In the genomic region with DNA sequence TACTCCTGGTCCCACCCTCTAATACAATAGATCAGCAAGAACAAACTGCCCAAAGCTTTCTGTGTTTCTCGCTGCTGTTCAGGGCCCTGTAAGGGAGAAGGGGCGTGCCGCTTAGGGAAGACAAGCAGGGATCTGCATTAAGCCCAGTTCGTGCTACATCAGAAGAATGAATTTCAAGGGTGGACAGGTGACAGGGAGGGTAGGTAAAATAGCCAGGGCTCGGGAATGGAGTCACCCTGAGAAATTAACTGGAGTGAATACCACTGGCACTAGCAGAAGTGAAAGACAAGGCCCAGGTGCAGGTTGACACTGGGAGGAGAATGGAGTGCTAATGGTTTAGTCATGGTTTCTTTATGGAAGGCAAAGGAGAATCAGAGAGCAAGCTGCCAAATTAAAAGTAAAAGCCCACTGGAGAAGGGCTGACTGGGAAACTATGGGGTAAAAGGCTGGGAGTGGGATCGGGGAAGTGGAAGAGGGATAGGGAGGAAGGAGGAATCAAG, we compare ENCODE assay signal across 9 cellular contexts.
A peak's percentile ranks its signal among the peaks of the same experiment; 100 is the strongest.
DNase-seq lines count a peak whose midpoint lies in the region; ATAC-seq and TF ChIP-seq lines count a peak whose summit lies in the region.
"Had no signal": no experiment of that assay in that cellular context is flagged by ENCODE, and none has a peak within 500 bp of the region (broad histone marks: within the 10 kb centered on the region; RNA-seq: fewer than 3 reads in every experiment).

No MANE protein-coding gene starts in this region.

- H3K36me3 Mint-ChIP-seq in activated CD4-positive, alpha-beta T cell treated with anti-CD3 and anti-CD28 coated beads for 36 hours (ENCODE audit: low read depth): no peaks in the 10 kb centered on the region
- no peaks in the 10 kb centered on the region for H3K36me3 Mint-ChIP-seq in activated CD4-positive, alpha-beta T cell treated with anti-CD3 and anti-CD28 coated beads, Interleukin-2, amount 10 ng/mL, durations not matched to agents 7 days and 5 days (ENCODE audit: low read depth)
- H3K36me3 Mint-ChIP-seq in mesothelial cell of epicardium: no peaks in the 10 kb centered on the region

- H3K27me3 ChIP-seq in SJCRH30 (no peaks in the 10 kb centered on the region), transverse colon (no peaks in the 10 kb centered on the region), BE2C (no peaks in the 10 kb centered on the region)

- H3K79me2 ChIP-seq in OCI-LY7 (ENCODE audit: insufficient read depth, low read depth, low read length): no peaks in the 10 kb centered on the region

- BruUV-seq in OCI-LY7 (replicated peaks; lab: Mats Ljungman, UMichigan): no TSS peak

- H3K4me2 ChIP-seq in OCI-LY7 (ENCODE audit: low read length): no peak overlapping the region

- no peak for DNase-seq in activated CD4-positive, alpha-beta T cell treated with anti-CD3 and anti-CD28 coated beads for 36 hours
- no peak for DNase-seq in activated CD4-positive, alpha-beta T cell treated with anti-CD3 and anti-CD28 coated beads, Interleukin-2, amount 10 ng/mL, durations not matched to agents 7 days and 5 days
- DNase-seq in SJCRH30 (peak; percentile 61 to 86), mesothelial cell of epicardium (ENCODE audit: low spot score in 2 of 2, unreplicated experiment in 2 of 2) (no peak), transverse colon (peak; percentile 32), NCI-H524 treated with DMSO at 0.1 percent for 48 hours (lab: John Stamatoyannopoulos, UW) (no peak), BE2C (no peak), OCI-LY7 (ENCODE audit: low spot score) (no peak)

- TF ChIP-seq CTCF in mesothelial cell of epicardium (IDR thresholded peaks at IDR 0.05; ENCODE audit: unreplicated experiment): no peak
- no peak for TF ChIP-seq CTCF in transverse colon (IDR thresholded peaks at IDR 0.05)
- no peak for TF ChIP-seq CTCF in BE2C (IDR thresholded peaks at IDR 0.05; ENCODE audit: low read depth, low read length)
- TF ChIP-seq CTCF in OCI-LY7 (conservative IDR thresholded peaks at IDR 0.05; ENCODE audit: low read length): no peak

- in situ Hi-C loops in transverse colon (cut with MboI; ENCODE audit: low pct_ligation_motif_present in 1 of 4, low pct_unique_long_range_greater_than_20kb in 1 of 4, low sequenced_read_pairs in 3 of 4): no loop called here

- no peak for TF ChIP-seq EP300 in transverse colon (IDR thresholded peaks at IDR 0.05; ENCODE audit: low read depth)

- H3K4me3 ChIP-seq in SJCRH30 (peak overlapping the region; percentile 45), transverse colon (no peak overlapping the region), BE2C (ENCODE audit: low read depth, low read length) (no peak overlapping the region), OCI-LY7 (ENCODE audit: low read depth, low read length, poor library complexity, severe bottlenecking) (no peak overlapping the region)

- POLR2A ChIA-PET in activated CD4-positive, alpha-beta T cell treated with anti-CD3 and anti-CD28 coated beads for 36 hours (lab: Charles Lee): no interaction called here
- POLR2A ChIA-PET in activated CD4-positive, alpha-beta T cell treated with anti-CD3 and anti-CD28 coated beads, Interleukin-2, amount 10 ng/mL, durations not matched to agents 7 days and 5 days (lab: Charles Lee): no interaction called here
- POLR2A ChIA-PET in OCI-LY7 (lab: Charles Lee): no interaction called here

- no peaks in the 10 kb centered on the region for H4K20me1 ChIP-seq in OCI-LY7 (ENCODE audit: insufficient read depth, low read length)

- H3K4me1 ChIP-seq in SJCRH30: peaks cover 23% of the 10 kb centered on the region
- peaks cover 10 to 82% (median 47%) of the 10 kb centered on the region in 4 donors for H3K4me1 ChIP-seq in transverse colon
- peaks cover 14% of the 10 kb centered on the region for H3K4me1 ChIP-seq in BE2C
- no peaks in the 10 kb centered on the region for H3K4me1 ChIP-seq in OCI-LY7 (ENCODE audit: insufficient read depth, low read length, poor library complexity, severe bottlenecking)

- TF ChIP-seq POLR2A in transverse colon (IDR thresholded peaks at IDR 0.05): no peak

- no peak overlapping the region for H3K4me3 Mint-ChIP-seq in activated CD4-positive, alpha-beta T cell treated with anti-CD3 and anti-CD28 coated beads for 36 hours
- no peak overlapping the region for H3K4me3 Mint-ChIP-seq in activated CD4-positive, alpha-beta T cell treated with anti-CD3 and anti-CD28 coated beads, Interleukin-2, amount 10 ng/mL, durations not matched to agents 7 days and 5 days
- no peak overlapping the region for H3K4me3 Mint-ChIP-seq in mesothelial cell of epicardium
- H3K4me3 Mint-ChIP-seq: dendritic cell treated with granulocyte-macrophage colony-stimulating factor and Interleukin-4, amounts not matched to agents 40 ng/mL and 50 ng/mL, for 4 days had no signal

- H3K27me3 Mint-ChIP-seq in activated CD4-positive, alpha-beta T cell treated with anti-CD3 and anti-CD28 coated beads for 36 hours: peaks cover 2% of the 10 kb centered on the region
- no peaks in the 10 kb centered on the region for H3K27me3 Mint-ChIP-seq in activated CD4-positive, alpha-beta T cell treated with anti-CD3 and anti-CD28 coated beads, Interleukin-2, amount 10 ng/mL, durations not matched to agents 7 days and 5 days
- no peaks in the 10 kb centered on the region for H3K27me3 Mint-ChIP-seq in mesothelial cell of epicardium (ENCODE audit: low read depth)

- intact Hi-C loops in activated CD4-positive, alpha-beta T cell treated with anti-CD3 and anti-CD28 coated beads for 36 hours (cut with DNase I, micrococcal nuclease): loop anchor here in 1 of 2 experiments (2.0 kb wide), 1 partner anchor 48 kb away; no protein-coding TSS in a partner anchor
- intact Hi-C loops in transverse colon (cut with DNase I; ENCODE audit: low total_unique reads) (no loop called here), OCI-LY7 (cut with micrococcal nuclease; ENCODE audit: unreplicated experiment) (no loop called here)

- no peaks in the 10 kb centered on the region for H3K9me2 ChIP-seq in OCI-LY7 (ENCODE audit: insufficient read depth, low read length)

- no peak for ATAC-seq in activated CD4-positive, alpha-beta T cell treated with anti-CD3 and anti-CD28 coated beads for 36 hours

- H3K36me3 ChIP-seq in SJCRH30 (no peaks in the 10 kb centered on the region), transverse colon (no peaks in the 10 kb centered on the region), BE2C (no peaks in the 10 kb centered on the region), OCI-LY7 (ENCODE audit: insufficient read depth, low read length) (no peaks in the 10 kb centered on the region)

- CTCF ChIA-PET in activated CD4-positive, alpha-beta T cell treated with anti-CD3 and anti-CD28 coated beads for 36 hours (lab: Charles Lee): interaction anchor here (0.6 kb wide), 2 partner anchors 119 to 1992 kb away, joined by 3 read pairs; no protein-coding TSS in a partner anchor
- CTCF ChIA-PET in activated CD4-positive, alpha-beta T cell treated with anti-CD3 and anti-CD28 coated beads, Interleukin-2, amount 10 ng/mL, durations not matched to agents 7 days and 5 days (lab: Charles Lee): interaction anchor here (1.0 kb wide), 1 partner anchor 31 kb away, joined by 3 read pairs; no protein-coding TSS in a partner anchor
- CTCF ChIA-PET in OCI-LY7 (lab: Charles Lee; ENCODE audit: unreplicated experiment): no interaction called here

- H3K27ac ChIP-seq in SJCRH30: peak overlapping the region; percentile 93
- H3K27ac ChIP-seq in transverse colon: peak overlapping the region; percentile 71 to 82 (median 78)
- no peak overlapping the region for H3K27ac ChIP-seq in OCI-LY7 (ENCODE audit: low read depth, low read length, poor library complexity, severe bottlenecking)

- no peaks in the 10 kb centered on the region for H3K9me3 Mint-ChIP-seq in activated CD4-positive, alpha-beta T cell treated with anti-CD3 and anti-CD28 coated beads for 36 hours (ENCODE audit: low read depth)
- H3K9me3 Mint-ChIP-seq in activated CD4-positive, alpha-beta T cell treated with anti-CD3 and anti-CD28 coated beads, Interleukin-2, amount 10 ng/mL, durations not matched to agents 7 days and 5 days: peaks cover 3% of the 10 kb centered on the region
- H3K9me3 Mint-ChIP-seq in mesothelial cell of epicardium: no peaks in the 10 kb centered on the region
- H3K9me3 Mint-ChIP-seq: dendritic cell treated with granulocyte-macrophage colony-stimulating factor and Interleukin-4, amounts not matched to agents 40 ng/mL and 50 ng/mL, for 4 days had no signal

- peaks cover 24% of the 10 kb centered on the region for H3K4me1 Mint-ChIP-seq in activated CD4-positive, alpha-beta T cell treated with anti-CD3 and anti-CD28 coated beads for 36 hours
- H3K4me1 Mint-ChIP-seq in activated CD4-positive, alpha-beta T cell treated with anti-CD3 and anti-CD28 coated beads, Interleukin-2, amount 10 ng/mL, durations not matched to agents 7 days and 5 days: peaks cover 3% of the 10 kb centered on the region
- peaks cover 57% of the 10 kb centered on the region for H3K4me1 Mint-ChIP-seq in mesothelial cell of epicardium

- H2AFZ ChIP-seq in OCI-LY7 (ENCODE audit: low read length): no peak overlapping the region

- no peaks in the 10 kb centered on the region for H3K9me3 ChIP-seq in SJCRH30 (replicated peaks)
- no peaks in the 10 kb centered on the region for H3K9me3 ChIP-seq in transverse colon
- no peaks in the 10 kb centered on the region for H3K9me3 ChIP-seq in BE2C
- H3K9me3 ChIP-seq in OCI-LY7 (ENCODE audit: low read length): no peaks in the 10 kb centered on the region

- peak overlapping the region; percentile 37 for H3K27ac Mint-ChIP-seq in activated CD4-positive, alpha-beta T cell treated with anti-CD3 and anti-CD28 coated beads for 36 hours
- no peak overlapping the region for H3K27ac Mint-ChIP-seq in activated CD4-positive, alpha-beta T cell treated with anti-CD3 and anti-CD28 coated beads, Interleukin-2, amount 10 ng/mL, durations not matched to agents 7 days and 5 days
- H3K27ac Mint-ChIP-seq in mesothelial cell of epicardium: peak overlapping the region; percentile 70
- H3K27ac Mint-ChIP-seq: dendritic cell treated with granulocyte-macrophage colony-stimulating factor and Interleukin-4, amounts not matched to agents 40 ng/mL and 50 ng/mL, for 4 days had no signal

- WGBS in transverse colon (ENCODE audit: low coverage in 1 of 2), 2 donors: 56 to 74% methylated on average over 6 of the region's 6 CpGs

Comparison
In these comparisons a context has a peak if more than half of its experiments do, and no peak if none do; other contexts are left out.
1. DNase-seq: peak in SJCRH30 (2 of 2) and transverse colon (single experiment); none in activated CD4-positive, alpha-beta T cell treated with anti-CD3 and anti-CD28 coated beads for 36 hours (single experiment), activated CD4-positive, alpha-beta T cell treated with anti-CD3 and anti-CD28 coated beads, Interleukin-2, amount 10 ng/mL, durations not matched to agents 7 days and 5 days (single experiment), mesothelial cell of epicardium (0 of 2), NCI-H524 treated with DMSO at 0.1 percent for 48 hours (single experiment), BE2C (single experiment) and OCI-LY7 (single experiment).